In the genomic region with DNA sequence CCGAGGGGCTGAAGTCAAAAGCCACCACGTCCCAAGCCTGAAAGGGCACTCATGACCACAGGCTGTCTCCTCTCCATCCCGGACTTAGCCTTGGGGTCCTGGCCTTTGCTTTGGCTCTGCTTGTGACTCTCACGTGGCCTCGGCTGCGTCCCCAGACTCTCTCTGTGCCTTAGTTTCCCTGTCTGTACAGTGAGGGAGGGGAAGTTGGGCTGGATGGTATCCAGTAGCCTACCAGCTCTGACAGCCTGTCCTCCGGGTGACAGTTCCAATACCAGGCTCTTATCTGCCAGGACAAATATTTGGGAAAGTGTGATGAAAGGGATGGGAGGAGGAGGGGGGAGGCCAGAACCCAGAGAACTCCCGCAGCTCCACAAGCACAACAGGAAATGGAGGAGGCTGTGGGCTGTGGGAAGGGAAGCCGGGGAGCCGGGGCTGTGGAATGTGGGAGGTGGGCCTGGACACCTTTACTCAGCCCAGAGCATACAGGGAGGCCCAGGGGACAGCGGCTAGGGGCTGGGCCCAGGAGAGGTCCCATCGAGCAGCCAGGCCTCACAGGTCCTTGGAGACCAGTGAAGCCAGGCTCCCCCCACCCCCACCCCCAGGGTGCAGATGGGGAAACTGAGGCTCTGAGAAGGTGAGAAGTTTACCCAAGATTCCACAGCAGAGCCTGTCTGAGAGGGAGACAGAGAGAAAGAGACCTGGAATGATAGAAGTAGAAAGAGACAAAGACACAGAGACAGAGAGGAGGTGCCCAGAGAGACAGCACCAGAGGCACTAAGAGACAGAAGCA, we compare ENCODE assay signal across 12 cellular contexts. TPM values are rescaled to one million over a fixed set of nuclear protein-coding genes. Genes with fewer than 3 reads are reported as not detected.
DNase-seq lines count a peak whose midpoint lies in the region; FAIRE-seq and TF ChIP-seq lines count a peak whose summit lies in the region.
"Had no signal": no experiment of that assay in that cellular context is flagged by ENCODE, and none has a peak within 500 bp of the region (broad histone marks: within the 10 kb centered on the region; RNA-seq: fewer than 3 reads in every experiment).

No MANE protein-coding gene starts in this region.

- no peaks in the 10 kb centered on the region for H3K9me3 ChIP-seq in H1 (ENCODE audit: insufficient read depth in 2 of 2, low read depth in 1 of 2, low read length in 1 of 2)
- no peaks in the 10 kb centered on the region for H3K9me3 ChIP-seq in tibial artery

- TF ChIP-seq CTCF in H1 (IDR thresholded peaks at IDR 0.05; ENCODE audit: control extremely low read depth in 1 of 3, insufficient read depth in 1 of 3, low read depth in 1 of 3, low read length in 3 of 3), result no peak
- TF ChIP-seq CTCF in tibial artery (IDR thresholded peaks at IDR 0.05), result no peak

- H3K27me3 ChIP-seq in H1 (replicated peaks in 1 of 4; ENCODE audit: control insufficient read depth in 3 of 4, extremely low read depth in 1 of 4, insufficient read depth in 3 of 4, low read length in 3 of 4) (no peaks in the 10 kb centered on the region; a peak in 3 of 7 replicates), tibial artery (no peaks in the 10 kb centered on the region)

- no peak overlapping the region for H2AFZ ChIP-seq in H1 (ENCODE audit: low read length)

- no peaks in the 10 kb centered on the region for H3K79me1 ChIP-seq in H1 (ENCODE audit: low read depth, low read length)

- H2BK15ac ChIP-seq in H1 (ENCODE audit: low read length), result 0 out of 2 replicates have a peak overlapping the region, but pooled peaks have one; percentile 46

- TF ChIP-seq RAD21 in H1 (IDR thresholded peaks at IDR 0.05 in 1 of 2, conservative IDR thresholded peaks at IDR 0.05 in 1 of 2; ENCODE audit: low read depth in 2 of 2, low read length in 2 of 2), result no peak

- H3K4me3 ChIP-seq in H1 (ENCODE audit: extremely low read depth in 1 of 4, insufficient read depth in 2 of 4, low read depth in 3 of 4, low read length in 4 of 4), result no peak overlapping the region
- H3K4me3 ChIP-seq in tibial artery, result peak overlapping the region in 1 of 2 donors; percentile 37

- H3K27ac ChIP-seq in H1 (ENCODE audit: low read depth, low read length) (no peak overlapping the region), tibial artery (peak overlapping the region; percentile 89 to 98)

- H4K91ac ChIP-seq in H1 (replicated peaks; ENCODE audit: insufficient read length, low read length), result peak overlapping the region; percentile 37

- H4K8ac ChIP-seq in H1 (ENCODE audit: extremely low read depth, insufficient read depth, low read length), result 0 out of 2 replicates have a peak overlapping the region, but pooled peaks have one; percentile 51

- H3K4me2 ChIP-seq in H1 (ENCODE audit: insufficient read depth in 1 of 2, low read depth in 2 of 2, low read length in 2 of 2), result peak overlapping the region in 1 of 2 experiments; percentile 18; a peak in 2 of 4 replicates

- H3K4me1 ChIP-seq in H1 (replicated peaks in 1 of 4; ENCODE audit: control insufficient read depth in 3 of 4, insufficient read depth in 4 of 4, low read length in 3 of 4) (peaks cover 4 to 32% (median 26%) of the 10 kb centered on the region in 4 experiments), tibial artery (peaks cover 11 to 100% (median 99%) of the 10 kb centered on the region in 4 donors)

- H3K79me2 ChIP-seq in H1 (ENCODE audit: control insufficient read depth in 1 of 2, insufficient read depth in 2 of 2, low read length in 2 of 2), result no peaks in the 10 kb centered on the region

- POLR2A ChIA-PET in H1 (lab: Charles Lee; ENCODE audit: partially characterized antibody), result interaction anchor here (1.4 kb wide), 2 partner anchors 14 to 78 kb away, joined by 4 to 5 read pairs; no protein-coding TSS in a partner anchor

- peak overlapping the region; percentile 73; the same call in 1 of the 2 replicates for H2BK5ac ChIP-seq in H1 (ENCODE audit: low read depth, low read length)

- 77% methylated on average over 12 of the region's 12 CpGs; no CpG with 5 or more reads in 1 of the 2 experiments for WGBS in H1 (ENCODE audit: extremely low coverage in 1 of 2, insufficient coverage in 1 of 2, insufficient read length in 1 of 2, insufficient replicate concordance in 2 of 2, low coverage in 1 of 2, low lambda C conversion rate in 2 of 2, missing lambda C conversion rate in 1 of 2), 2 experiments

- no peak overlapping the region for H3K56ac ChIP-seq in H1 (replicated peaks; ENCODE audit: insufficient read length, low read depth, low read length)

- H2BK120ac ChIP-seq in H1 (replicated peaks; ENCODE audit: low read depth, low read length), result no peak overlapping the region

- no peaks in the 10 kb centered on the region for H3K23me2 ChIP-seq in H1 (ENCODE audit: low read depth, low read length)

- peak; percentile 72 for DNase-seq in HuH-7.5 (ENCODE audit: low spot score)
- DNase-seq in H1 (ENCODE audit: low read depth in 1 of 2, low spot score in 2 of 2), result no peak
- peak; percentile 24 to 81 for DNase-seq in lung microvascular endothelial cell (ENCODE audit: low read depth in 2 of 2)
- DNase-seq in tibial artery, result no peak
- no peak for DNase-seq in SKM-1 treated with dmso at 0.1 percent for 144 hours (lab: John Stamatoyannopoulos, UW; ENCODE audit: unreplicated experiment)
- DNase-seq in GM19239 (ENCODE audit: insufficient read length, low spot score), result no peak
- no peak for DNase-seq in NCI-H1092 (lab: John Stamatoyannopoulos, UW)
- DNase-seq in SW 1271 (lab: John Stamatoyannopoulos, UW), result no peak
- DNase-seq: activated T-cell treated with anti-CD3 and anti-CD28 coated beads for 4 hours, natural killer cell, NCI-H187, T-helper 1 cell had no signal

- FAIRE-seq in H1 (lab: Jason Lieb, UNC) (no peak), GM19239 (lab: Jason Lieb, UNC) (no peak)

- no peak overlapping the region for H3K23ac ChIP-seq in H1 (ENCODE audit: insufficient read length)

- H3K36me3 ChIP-seq in H1 (ENCODE audit: control insufficient read depth in 2 of 4, insufficient read depth in 4 of 4, low read length in 3 of 4) (no peaks in the 10 kb centered on the region), tibial artery (peaks cover 43 to 48% (median 45%) of the 10 kb centered on the region in 3 donors)

- no peak for TF ChIP-seq POLR2A in H1 (IDR thresholded peaks at IDR 0.05; ENCODE audit: control extremely low read depth in 1 of 2, low read depth in 2 of 2, low read length in 2 of 2)

- CTCF ChIA-PET in H1 (lab: Charles Lee; ENCODE audit: partially characterized antibody), result interaction anchor here (1.3 to 13.1 kb wide), 10 partner anchors 14 to 82 kb away, joined by 3 to 188 read pairs (median 12); a partner anchor contains a TSS

- H2AK5ac ChIP-seq in H1 (ENCODE audit: low read depth, low read length), result peak overlapping the region; percentile 96

- no peak overlapping the region for H3K14ac ChIP-seq in H1 (ENCODE audit: insufficient read length)

- peak overlapping the region; percentile 0 for H3K4ac ChIP-seq in H1 (replicated peaks; ENCODE audit: insufficient read length, low read depth, low read length)

- H4K5ac ChIP-seq in H1 (ENCODE audit: insufficient read length, low read depth, low read length), result no peak overlapping the region

- H2BK12ac ChIP-seq in H1 (ENCODE audit: low read depth, low read length), result peak overlapping the region; percentile 99

- no peaks in the 10 kb centered on the region for H4K20me1 ChIP-seq in H1 (replicated peaks in 1 of 2; ENCODE audit: control insufficient read depth in 1 of 2, insufficient read depth in 2 of 2, low read length in 2 of 2)

- H3K18ac ChIP-seq in H1 (ENCODE audit: extremely low read depth, low read length), result no peak overlapping the region

- H2BK20ac ChIP-seq in H1 (ENCODE audit: low read length), result peak overlapping the region; percentile 23; the same call in 1 of the 2 replicates

- intact Hi-C loops in tibial artery (cut with DNase I; ENCODE audit: low total_unique reads), result no loop called here

- no peak overlapping the region for H3K9ac ChIP-seq in H1 (replicated peaks in 1 of 4; ENCODE audit: extremely low read depth in 1 of 4, low read depth in 3 of 4, low read length in 3 of 4)

- no peak for TF ChIP-seq EP300 in H1 (IDR thresholded peaks at IDR 0.05; ENCODE audit: borderline replicate concordance in 1 of 2, low read depth in 2 of 2, low read length in 2 of 2)

RNA-seq across cellular contexts. Expression of a gene that starts 18.3 kb away (rescaled TPM):
- total RNA-seq in H1 (2021; fragmentation: NEBNext Ultra II Directional; extraction: Animal tissue kit (Norgen Biotek cat#: 25700)), result 13.7 and 15.9 TPM in 2 replicates
- polyA plus RNA-seq in H1 (2011; rRNA removed), result 4.2 and 5.9 TPM in 2 replicates
- polyA plus RNA-seq in H1 (2011; cell fraction: cytosol; rRNA removed), result 3.6 TPM
- 12.1 TPM for polyA plus RNA-seq in H1 (2011; cell fraction: nucleus; rRNA removed)
- polyA plus RNA-seq in H1 (2012, experiment 1 of 2), result 4.0 to 5.6 TPM (median 5.0 TPM) in 4 replicates
- 3.9 TPM for polyA plus RNA-seq in H1 (2012, experiment 2 of 2)
- polyA plus RNA-seq in H1 (2013, experiment 1 of 2), result 14.2 TPM
- polyA plus RNA-seq in H1 (2013, experiment 2 of 2), result 15.0 TPM
- polyA minus RNA-seq in H1 (2011; rRNA and poly(A)+ RNA removed), result 15.1 and 15.7 TPM in 2 replicates
- 6.9 TPM for polyA minus RNA-seq in H1 (2011; cell fraction: cytosol; rRNA and poly(A)+ RNA removed)
- polyA minus RNA-seq in H1 (2011; cell fraction: nucleus; rRNA and poly(A)+ RNA removed), result 21.7 TPM
- 5.4 and 9.5 TPM in 2 replicates for total RNA-seq in lung microvascular endothelial cell

RNA-seq across cellular contexts. Expression of a gene that starts 29.2 kb away (rescaled TPM):
- total RNA-seq in H1 (2021; fragmentation: NEBNext Ultra II Directional; extraction: Animal tissue kit (Norgen Biotek cat#: 25700)), result not detected in 2 replicates
- polyA plus RNA-seq in H1 (2011; rRNA removed), result 0.06 TPM in 1 of 2 replicates, not detected in the other
- polyA plus RNA-seq in H1 (2011; cell fraction: cytosol; rRNA removed), result not detected
- not detected for polyA plus RNA-seq in H1 (2011; cell fraction: nucleus; rRNA removed)
- not detected in 4 replicates for polyA plus RNA-seq in H1 (2012, experiment 1 of 2)
- 0.13 TPM for polyA plus RNA-seq in H1 (2012, experiment 2 of 2)
- 0.06 TPM for polyA plus RNA-seq in H1 (2013, experiment 1 of 2)
- 0.04 TPM for polyA plus RNA-seq in H1 (2013, experiment 2 of 2)
- not detected in 2 replicates for polyA minus RNA-seq in H1 (2011; rRNA and poly(A)+ RNA removed)
- not detected for polyA minus RNA-seq in H1 (2011; cell fraction: cytosol; rRNA and poly(A)+ RNA removed)
- polyA minus RNA-seq in H1 (2011; cell fraction: nucleus; rRNA and poly(A)+ RNA removed), result not detected
- under 0.01 TPM in 1 of 2 replicates, not detected in the other for total RNA-seq in lung microvascular endothelial cell
- total RNA-seq: natural killer cell had no signal

RNA-seq across cellular contexts. Expression of a gene that starts 51.0 kb away (rescaled TPM):
- not detected in 2 replicates for total RNA-seq in H1 (2021; fragmentation: NEBNext Ultra II Directional; extraction: Animal tissue kit (Norgen Biotek cat#: 25700))
- polyA plus RNA-seq in H1 (2011; rRNA removed), result 0.12 TPM in 1 of 2 replicates, not detected in the other
- not detected for polyA plus RNA-seq in H1 (2011; cell fraction: cytosol; rRNA removed)
- not detected for polyA plus RNA-seq in H1 (2011; cell fraction: nucleus; rRNA removed)
- polyA plus RNA-seq in H1 (2012, experiment 1 of 2), result 0.14 TPM in 1 of 4 replicates, not detected in the others
- 0.08 TPM for polyA plus RNA-seq in H1 (2012, experiment 2 of 2)
- 0.08 TPM for polyA plus RNA-seq in H1 (2013, experiment 1 of 2)
- polyA plus RNA-seq in H1 (2013, experiment 2 of 2), result 0.04 TPM
- not detected in 2 replicates for polyA minus RNA-seq in H1 (2011; rRNA and poly(A)+ RNA removed)
- not detected for polyA minus RNA-seq in H1 (2011; cell fraction: cytosol; rRNA and poly(A)+ RNA removed)
- not detected for polyA minus RNA-seq in H1 (2011; cell fraction: nucleus; rRNA and poly(A)+ RNA removed)
- total RNA-seq in lung microvascular endothelial cell, result not detected in 2 replicates

RNA-seq across cellular contexts. Expression of a gene that starts 52.5 kb away (rescaled TPM):
- total RNA-seq in H1 (2021; fragmentation: NEBNext Ultra II Directional; extraction: Animal tissue kit (Norgen Biotek cat#: 25700)), result 0.07 TPM in 1 of 2 replicates, not detected in the other
- 0.02 and 0.12 TPM in 2 replicates for polyA plus RNA-seq in H1 (2011; rRNA removed)
- 0.04 TPM for polyA plus RNA-seq in H1 (2011; cell fraction: cytosol; rRNA removed)
- 0.58 TPM for polyA plus RNA-seq in H1 (2011; cell fraction: nucleus; rRNA removed)
- polyA plus RNA-seq in H1 (2012, experiment 1 of 2), result 0.09 to 0.13 TPM (median 0.11 TPM) in 3 of 4 replicates, not detected in the other
- not detected for polyA plus RNA-seq in H1 (2012, experiment 2 of 2)
- polyA plus RNA-seq in H1 (2013, experiment 1 of 2), result 0.06 TPM
- 0.06 TPM for polyA plus RNA-seq in H1 (2013, experiment 2 of 2)
- 0.41 TPM in 1 of 2 replicates, not detected in the other for polyA minus RNA-seq in H1 (2011; rRNA and poly(A)+ RNA removed)
- polyA minus RNA-seq in H1 (2011; cell fraction: cytosol; rRNA and poly(A)+ RNA removed), result not detected
- not detected for polyA minus RNA-seq in H1 (2011; cell fraction: nucleus; rRNA and poly(A)+ RNA removed)
- total RNA-seq in lung microvascular endothelial cell, result not detected in 2 replicates
- total RNA-seq: natural killer cell had no signal

Comparison
In these comparisons a context has a peak if more than half of its experiments do, and no peak if none do; other contexts are left out.
1. DNase-seq: peak in HuH-7.5 (single experiment) and lung microvascular endothelial cell (2 of 2); none in H1 (0 of 2), tibial artery (0 of 2), SKM-1 treated with dmso at 0.1 percent for 144 hours (single experiment), GM19239 (single experiment), NCI-H1092 (single experiment) and SW 1271 (0 of 2).